In the genomic region with DNA sequence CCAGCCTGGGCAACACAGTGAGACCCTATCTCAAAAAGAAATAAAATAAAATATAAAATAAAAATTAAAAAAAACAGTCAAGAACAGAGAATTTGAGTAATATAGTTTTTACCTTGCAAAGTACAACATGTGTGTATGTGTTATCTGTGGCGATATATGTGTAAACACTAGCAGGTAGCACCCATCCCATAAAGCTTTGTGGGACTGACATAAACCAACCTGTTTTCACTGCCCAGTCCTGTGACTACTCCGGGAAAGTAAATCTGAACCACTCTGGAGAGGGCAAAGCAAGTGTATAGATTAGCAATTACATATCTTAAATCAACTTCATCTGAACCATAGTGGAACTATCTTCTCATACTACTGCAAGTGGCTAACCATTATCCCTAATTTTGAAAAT, we compare ENCODE assay signal across 22 cellular contexts.
DNase-seq lines count a peak whose midpoint lies in the region; ATAC-seq and TF ChIP-seq lines count a peak whose summit lies in the region.
"Had no signal": no experiment of that assay in that cellular context is flagged by ENCODE, and none has a peak within 500 bp of the region (broad histone marks: within the 10 kb centered on the region; RNA-seq: fewer than 3 reads in every experiment).

No MANE protein-coding gene starts in this region.

- no peak overlapping the region for H3K27ac ChIP-seq in CD8-positive, alpha-beta T cell (ENCODE audit: low read depth, low read length)
- H3K27ac ChIP-seq: RWPE1 had no signal

- no peak for DNase-seq in activated T-cell treated with anti-CD3 and anti-CD28 coated beads, Interleukin-2, amount 50 U/mL, for 72 hours
- no peak for DNase-seq in activated T-cell treated with anti-CD3 and anti-CD28 coated beads for 4 hours
- no peak for DNase-seq in CD8-positive, alpha-beta T cell
- DNase-seq in mucosa of descending colon = no peak
- no peak for DNase-seq in type B pancreatic cell (ENCODE audit: extremely low spot score, unreplicated experiment)
- DNase-seq in Ammon's horn (ENCODE audit: low spot score) = no peak
- DNase-seq: BE2C; DMS153; GOT3; HCEC 1CT; NCI-H1105; NCI-H146; NCI-H2029; NCI-H226; NCI-H510A treated with DMSO at 0.1 percent for 48 hours; NCI-H748 treated with DMSO at 0.1 percent for 48 hours; NK-92 treated with Interleukin-12 subunit alpha and Interleukin-12 subunit beta, amount 100 ng/mL, for 24 hours; SHP77 treated with DMSO at 0.1 percent for 48 hours had no signal

- H3K36me3 ChIP-seq in CD8-positive, alpha-beta T cell (ENCODE audit: insufficient read depth, low read length) = no peaks in the 10 kb centered on the region
- H3K36me3 ChIP-seq in mucosa of descending colon (ENCODE audit: low read depth) = no peaks in the 10 kb centered on the region

- H3K4me1 ChIP-seq in CD8-positive, alpha-beta T cell (ENCODE audit: insufficient read depth, low read length) = peaks cover 67% of the 10 kb centered on the region
- H3K4me1 ChIP-seq in mucosa of descending colon (ENCODE audit: low read depth) = no peaks in the 10 kb centered on the region
- H3K4me1 ChIP-seq: BE2C had no signal

- POLR2A ChIA-PET in CD8-positive, alpha-beta T cell (lab: Charles Lee) = interaction anchor here (1.0 to 1.4 kb wide), 2 partner anchors 27 to 74 kb away, joined by 3 to 4 read pairs; partner anchors contain the start of gene STK17A

- no peak for TF ChIP-seq CTCF in CD8-positive, alpha-beta T cell (IDR thresholded peaks at IDR 0.05)
- TF ChIP-seq CTCF in mucosa of descending colon (IDR thresholded peaks at IDR 0.05) (no peak), type B pancreatic cell (conservative IDR thresholded peaks at IDR 0.05) (no peak)

- no peak for ATAC-seq in activated T-cell treated with anti-CD3 and anti-CD28 coated beads, Interleukin-2, amount 50 U/mL, for 72 hours (replicated peaks in 1 of 2)
- ATAC-seq in CD8-positive, alpha-beta T cell = no peak
- ATAC-seq in activated T-helper 17 cell treated with anti-CD3 and anti-CD28 coated beads, Interleukin-2, amount 50 U/mL, for 72 hours (replicated peaks) = no peak
- ATAC-seq in mucosa of descending colon (peak; percentile 89), GM18511 (IDR thresholded peaks at IDR 0.05; ENCODE audit: unreplicated experiment) (no peak)

- peak overlapping the region; percentile 82 for H3K27ac Mint-ChIP-seq in activated T-cell treated with anti-CD3 and anti-CD28 coated beads, Interleukin-2, amount 50 U/mL, for 72 hours
- H3K27ac Mint-ChIP-seq in CD8-positive, alpha-beta T cell = peak overlapping the region; percentile 60
- H3K27ac Mint-ChIP-seq in activated T-helper 17 cell treated with anti-CD3 and anti-CD28 coated beads, Interleukin-2, amount 50 U/mL, for 72 hours = no peak overlapping the region
- no peak overlapping the region for H3K27ac Mint-ChIP-seq in type B pancreatic cell

- no peaks in the 10 kb centered on the region for H3K9me3 ChIP-seq in CD8-positive, alpha-beta T cell (ENCODE audit: low read length)
- no peaks in the 10 kb centered on the region for H3K9me3 ChIP-seq in mucosa of descending colon
- H3K9me3 ChIP-seq: BE2C had no signal

- intact Hi-C loops in CD8-positive, alpha-beta T cell (cut with DNase I, micrococcal nuclease) = no loop called here
- intact Hi-C loops in mucosa of descending colon (cut with DNase I, micrococcal nuclease) = no loop called here

- H3K4me3 Mint-ChIP-seq in activated T-cell treated with anti-CD3 and anti-CD28 coated beads, Interleukin-2, amount 50 U/mL, for 72 hours = peak overlapping the region in 1 of 2 donors; percentile 65
- no peak overlapping the region for H3K4me3 Mint-ChIP-seq in CD8-positive, alpha-beta T cell
- H3K4me3 Mint-ChIP-seq in activated T-helper 17 cell treated with anti-CD3 and anti-CD28 coated beads, Interleukin-2, amount 50 U/mL, for 72 hours = peak overlapping the region; percentile 43
- no peak overlapping the region for H3K4me3 Mint-ChIP-seq in type B pancreatic cell
- H3K4me3 Mint-ChIP-seq: IgD-negative memory B cell had no signal

- H3K27me3 ChIP-seq in CD8-positive, alpha-beta T cell (ENCODE audit: insufficient read depth, low read length) = no peaks in the 10 kb centered on the region
- H3K27me3 ChIP-seq: BE2C had no signal

- CTCF ChIA-PET in CD8-positive, alpha-beta T cell (lab: Charles Lee) = interaction anchor here (1.5 kb wide), 1 partner anchor 74 kb away, joined by 6 read pairs; the partner anchor contains the start of gene STK17A

- H3K27me3 Mint-ChIP-seq in activated T-cell treated with anti-CD3 and anti-CD28 coated beads, Interleukin-2, amount 50 U/mL, for 72 hours (ENCODE audit: low read depth) = no peaks in the 10 kb centered on the region
- H3K27me3 Mint-ChIP-seq in CD8-positive, alpha-beta T cell (ENCODE audit: low read depth) = no peaks in the 10 kb centered on the region
- no peaks in the 10 kb centered on the region for H3K27me3 Mint-ChIP-seq in activated T-helper 17 cell treated with anti-CD3 and anti-CD28 coated beads, Interleukin-2, amount 50 U/mL, for 72 hours
- no peaks in the 10 kb centered on the region for H3K27me3 Mint-ChIP-seq in type B pancreatic cell
- H3K27me3 Mint-ChIP-seq: IgD-negative memory B cell had no signal

- peaks cover 10 to 21% of the 10 kb centered on the region in 2 donors for H3K36me3 Mint-ChIP-seq in activated T-cell treated with anti-CD3 and anti-CD28 coated beads, Interleukin-2, amount 50 U/mL, for 72 hours (ENCODE audit: insufficient read depth in 2 of 2)
- peaks cover 25% of the 10 kb centered on the region for H3K36me3 Mint-ChIP-seq in CD8-positive, alpha-beta T cell
- H3K36me3 Mint-ChIP-seq in activated T-helper 17 cell treated with anti-CD3 and anti-CD28 coated beads, Interleukin-2, amount 50 U/mL, for 72 hours (ENCODE audit: low read depth) = peaks cover 37% of the 10 kb centered on the region
- peaks cover 37% of the 10 kb centered on the region for H3K36me3 Mint-ChIP-seq in type B pancreatic cell

- H3K4me3 ChIP-seq in CD8-positive, alpha-beta T cell (ENCODE audit: low read depth, low read length) = no peak overlapping the region
- no peak overlapping the region for H3K4me3 ChIP-seq in mucosa of descending colon

- H3K9me3 Mint-ChIP-seq in activated T-cell treated with anti-CD3 and anti-CD28 coated beads, Interleukin-2, amount 50 U/mL, for 72 hours = no peaks in the 10 kb centered on the region
- no peaks in the 10 kb centered on the region for H3K9me3 Mint-ChIP-seq in CD8-positive, alpha-beta T cell
- H3K9me3 Mint-ChIP-seq in activated T-helper 17 cell treated with anti-CD3 and anti-CD28 coated beads, Interleukin-2, amount 50 U/mL, for 72 hours = peaks cover 5% of the 10 kb centered on the region
- H3K9me3 Mint-ChIP-seq in type B pancreatic cell = no peaks in the 10 kb centered on the region

- H3K4me1 Mint-ChIP-seq in activated T-cell treated with anti-CD3 and anti-CD28 coated beads, Interleukin-2, amount 50 U/mL, for 72 hours (ENCODE audit: low read depth) = peaks cover 86% of the 10 kb centered on the region
- H3K4me1 Mint-ChIP-seq in CD8-positive, alpha-beta T cell (ENCODE audit: low read depth) = peaks cover 66% of the 10 kb centered on the region
- peaks cover 39% of the 10 kb centered on the region for H3K4me1 Mint-ChIP-seq in activated T-helper 17 cell treated with anti-CD3 and anti-CD28 coated beads, Interleukin-2, amount 50 U/mL, for 72 hours
- H3K4me1 Mint-ChIP-seq in type B pancreatic cell (ENCODE audit: unreplicated experiment) = peaks cover 11% of the 10 kb centered on the region

Comparison
In these comparisons a context has a peak if more than half of its experiments do, and no peak if none do; other contexts are left out.
1. H3K27ac Mint-ChIP-seq: peak in activated T-cell treated with anti-CD3 and anti-CD28 coated beads, Interleukin-2, amount 50 U/mL, for 72 hours (single experiment) and CD8-positive, alpha-beta T cell (single experiment); none in activated T-helper 17 cell treated with anti-CD3 and anti-CD28 coated beads, Interleukin-2, amount 50 U/mL, for 72 hours (single experiment) and type B pancreatic cell (single experiment).